1 cellular context compared by ENCODE assay signal in genomic region chr18:3245185-3245564, GRCh38.
TF ChIP-seq lines count a peak whose summit lies in the region.

No MANE protein-coding gene starts in this region.

TF ChIP-seq in endothelial cell of umbilical vein, 7 proteins besides CTCF, POLR2A, EP300 and RAD21:
- no peak for TF ChIP-seq MAX (IDR thresholded peaks at IDR 0.05; ENCODE audit: insufficient read depth, insufficient read length)
- TF ChIP-seq JUN (IDR thresholded peaks at IDR 0.05; ENCODE audit: borderline replicate concordance, insufficient read depth, insufficient read length, low read depth), result no peak
- no peak for TF ChIP-seq EZH2 (IDR thresholded peaks at IDR 0.05; ENCODE audit: borderline replicate concordance, low read depth, low read length, severe bottlenecking)
- TF ChIP-seq FOS (IDR thresholded peaks at IDR 0.05; ENCODE audit: borderline replicate concordance, insufficient read depth, low read length), result no peak
- no peak for TF ChIP-seq POLR2AphosphoS5 (IDR thresholded peaks at IDR 0.05; ENCODE audit: insufficient read depth, low read depth, low read length)
- TF ChIP-seq MYC (IDR thresholded peaks at IDR 0.05; ENCODE audit: low read depth, low read length), result no peak
- no peak for TF ChIP-seq GATA2 (IDR thresholded peaks at IDR 0.05; ENCODE audit: insufficient read depth, insufficient read length, low read depth, low read length)
